ENCODE assay signal across 9 cellular contexts in the genomic region with DNA sequence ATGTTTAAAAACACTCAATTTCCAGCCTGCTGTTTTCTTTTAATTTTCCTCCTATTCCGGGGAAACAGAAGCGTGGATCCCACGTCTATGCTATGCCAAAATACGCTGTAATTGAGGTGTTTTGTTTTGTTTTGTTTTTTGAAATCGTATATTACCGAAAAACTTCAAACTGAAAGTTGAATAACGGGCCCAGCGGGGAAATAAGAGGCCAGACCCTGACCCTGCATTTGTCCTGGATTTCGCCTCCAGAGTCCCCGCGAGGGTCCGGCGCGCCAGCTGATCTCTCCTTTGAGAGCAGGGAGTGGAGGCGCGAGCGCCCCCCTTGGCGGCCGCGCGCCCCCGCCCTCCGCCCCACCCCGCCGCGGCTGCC. TPM values are rescaled to one million over a fixed set of nuclear protein-coding genes. Genes with fewer than 3 reads are reported as not detected.
A peak's percentile ranks its signal among the peaks of the same experiment; 100 is the strongest.
DNase-seq lines count a peak whose midpoint lies in the region; ATAC-seq, FAIRE-seq and TF ChIP-seq lines count a peak whose summit lies in the region.
"Had no signal": no experiment of that assay in that cellular context is flagged by ENCODE, and none has a peak within 500 bp of the region (broad histone marks: within the 10 kb centered on the region; RNA-seq: fewer than 3 reads in every experiment).

No MANE protein-coding gene starts in this region.

- peak overlapping the region; percentile 31 for H3K4me3 Mint-ChIP-seq in T-helper 17 cell
- H3K4me3 Mint-ChIP-seq: stimulated activated naive CD8-positive, alpha-beta T cell treated with anti-CD3 and anti-CD28 coated beads, Interleukin-15, Interleukin-2, amounts not matched to agents 100 ng/mL and 50 ng/mL, for 24 hours had no signal

- H3K27me3 Mint-ChIP-seq in T-helper 17 cell, result peaks cover 56% of the 10 kb centered on the region

- 4% methylated on average over 26 of the region's 26 CpGs for WGBS in right cardiac atrium
- WGBS in sigmoid colon, 2 donors, result 1 to 2% methylated on average over 26 of the region's 26 CpGs

- TF ChIP-seq CTCF in GM12864 (IDR thresholded peaks at IDR 0.05; ENCODE audit: low read depth, low read length, missing control alignments) (no peak), sigmoid colon (IDR thresholded peaks at IDR 0.05) (no peak)

- H3K9me3 ChIP-seq in T-helper 17 cell (ENCODE audit: control insufficient read depth, low read length, poor library complexity, severe bottlenecking) (no peaks in the 10 kb centered on the region), right cardiac atrium (ENCODE audit: control insufficient read depth, low read length) (no peaks in the 10 kb centered on the region), sigmoid colon (no peaks in the 10 kb centered on the region)

- intact Hi-C loops in right cardiac atrium (cut with DNase I) (loop anchor here in 2 of 4 donors (10.0 kb wide), 2 partner anchors 58 to 132 kb away; no protein-coding TSS in a partner anchor), sigmoid colon (cut with DNase I) (loop anchor here (5.0 to 10.0 kb wide), 4 partner anchors 132 to 1158 kb away; no protein-coding TSS in a partner anchor)

- no peak for FAIRE-seq in frontal cortex (lab: Jason Lieb, UNC)

- no peak for DNase-seq in GM12864 (ENCODE audit: low read depth)
- DNase-seq in T-helper 17 cell, result no peak
- DNase-seq in right cardiac atrium, result no peak
- peak; percentile 63 for DNase-seq in sigmoid colon
- DNase-seq in NCI-H446 treated with DMSO at 0.1 percent for 48 hours (lab: John Stamatoyannopoulos, UW), result no peak
- no peak for DNase-seq in frontal cortex (ENCODE audit: low spot score in 2 of 2)
- DNase-seq in OCI-M1 (lab: John Stamatoyannopoulos, UW), result no peak
- no peak for DNase-seq in stimulated activated naive CD4-positive, alpha-beta T cell treated with Interleukin-2 at 50 U/mL for 16 hours (lab: John Stamatoyannopoulos, UW)

- ATAC-seq in T-helper 17 cell (no peak), right cardiac atrium (no peak)

- no peaks in the 10 kb centered on the region for H3K36me3 Mint-ChIP-seq in T-helper 17 cell (ENCODE audit: low read depth)

- no peaks in the 10 kb centered on the region for H3K36me3 ChIP-seq in sigmoid colon

- no peak for TF ChIP-seq POLR2A in sigmoid colon (IDR thresholded peaks at IDR 0.05)

- TF ChIP-seq EP300 in sigmoid colon (IDR thresholded peaks at IDR 0.05), result no peak

- peak overlapping the region; percentile 39 for H3K4me3 ChIP-seq in GM12864 (ENCODE audit: low read depth, low read length)
- peak overlapping the region; percentile 78 for H3K4me3 ChIP-seq in right cardiac atrium (ENCODE audit: low read length)
- H3K4me3 ChIP-seq in sigmoid colon, result peak overlapping the region; percentile 18 to 70 (median 64)

- H3K27ac ChIP-seq in right cardiac atrium (ENCODE audit: low read length) (peak overlapping the region; percentile 57), sigmoid colon (peak overlapping the region in 2 of 4 donors; percentile 16 to 34)

- H3K4me1 ChIP-seq in right cardiac atrium (ENCODE audit: control insufficient read depth, insufficient read depth, low read length) (no peaks in the 10 kb centered on the region), sigmoid colon (peaks cover 0 to 24% (median 21%) of the 10 kb centered on the region in 4 donors)

- no peak overlapping the region for H3K27ac Mint-ChIP-seq in T-helper 17 cell
- H3K27ac Mint-ChIP-seq: stimulated activated naive CD8-positive, alpha-beta T cell treated with anti-CD3 and anti-CD28 coated beads, Interleukin-15, Interleukin-2, amounts not matched to agents 100 ng/mL and 50 ng/mL, for 24 hours had no signal

- H3K27me3 ChIP-seq in right cardiac atrium (ENCODE audit: control insufficient read depth, insufficient read depth) (no peaks in the 10 kb centered on the region), sigmoid colon (peaks cover 0 to 35% (median 13%) of the 10 kb centered on the region in 3 donors)

- peaks cover 10% of the 10 kb centered on the region for H3K4me1 Mint-ChIP-seq in T-helper 17 cell

RNA-seq across cellular contexts. Expression of gene BMP2, which starts 0.3 kb away (rescaled TPM):
- under 1 TPM in 1 of 2 donors, not detected in 1; 0.07 TPM for total RNA-seq in T-helper 17 cell
- 1 to 10 TPM; 1.5 to 2.7 (median 2.4) TPM for total RNA-seq in right cardiac atrium
- polyA plus RNA-seq in right cardiac atrium, result 1.9 TPM
- 1 to 10 TPM; 2.6 to 3.2 (median 2.8) TPM for total RNA-seq in sigmoid colon
- polyA plus RNA-seq in sigmoid colon, result 10 to 100 TPM; 13.2 to 15.0 (median 13.7) TPM
- total RNA-seq in frontal cortex, result 5.7 TPM
